2 cellular contexts compared by ENCODE assay signal in genomic region chr11:78339483-78339882, GRCh38.
A peak's percentile ranks its signal among the peaks of the same experiment; 100 is the strongest.
TF ChIP-seq lines count a peak whose summit lies in the region.

No MANE protein-coding gene starts in this region.

TF ChIP-seq in K562, 482 proteins besides CTCF, POLR2A, EP300 and RAD21 (continues in another document):
- TF ChIP-seq CREM (IDR thresholded peaks at IDR 0.05; ENCODE audit: low read depth): 0 out of 2 replicates have a peak, but pooled peaks have one; percentile 28
- no peak for TF ChIP-seq GTF2F1 (IDR thresholded peaks at IDR 0.05; ENCODE audit: low read depth, low read length)
- TF ChIP-seq FOXJ2 (tag; IDR thresholded peaks at IDR 0.05): no peak
- peak; percentile 41 for TF ChIP-seq TCF3 (CRISPR knock-in tag; IDR thresholded peaks at IDR 0.05)
- TF ChIP-seq CBX3 (IDR thresholded peaks at IDR 0.05; ENCODE audit: borderline replicate concordance in 1 of 2, low read length in 2 of 2): no peak
- TF ChIP-seq SPI1 (IDR thresholded peaks at IDR 0.05; ENCODE audit: borderline replicate concordance, low read depth, low read length): no peak
- TF ChIP-seq FOXO4 (CRISPR knock-in tag; IDR thresholded peaks at IDR 0.05): no peak
- TF ChIP-seq ZNF766 (CRISPR knock-in tag; conservative IDR thresholded peaks at IDR 0.05): no peak; the same call in 1 of the 2 replicates
- no peak for TF ChIP-seq CEBPG (CRISPR knock-in tag; IDR thresholded peaks at IDR 0.05)
- 0 out of 4 replicates have a peak, but pooled peaks of 1 of the 2 experiments have one; percentile 11 for TF ChIP-seq CEBPG (tag; conservative IDR thresholded peaks at IDR 0.05 in 1 of 2, IDR thresholded peaks at IDR 0.05 in 1 of 2)
- TF ChIP-seq ZNF561 (CRISPR knock-in tag; conservative IDR thresholded peaks at IDR 0.05): no peak
- 0 out of 2 replicates have a peak, but pooled peaks have one; percentile 19 for TF ChIP-seq ZNF584 (CRISPR knock-in tag; IDR thresholded peaks at IDR 0.05; ENCODE audit: low read depth)
- peak; percentile 45; the same call in 1 of the 2 replicates for TF ChIP-seq CBFA2T3 (IDR thresholded peaks at IDR 0.05)
- TF ChIP-seq KLF1 (tag; IDR thresholded peaks at IDR 0.05): no peak
- TF ChIP-seq AFF4 (CRISPR knock-in tag; IDR thresholded peaks at IDR 0.05): 0 out of 2 replicates have a peak, but pooled peaks have one; percentile 12
- no peak for TF ChIP-seq ZNF75A (CRISPR knock-in tag; IDR thresholded peaks at IDR 0.05)
- TF ChIP-seq SRSF9 (IDR thresholded peaks at IDR 0.05; ENCODE audit: borderline replicate concordance, low read depth, low read length): no peak
- TF ChIP-seq SREBF2 (CRISPR knock-in tag; IDR thresholded peaks at IDR 0.05): no peak
- no peak for TF ChIP-seq ETS1 (conservative IDR thresholded peaks at IDR 0.05; ENCODE audit: control insufficient read depth, low read depth, low read length)
- no peak for TF ChIP-seq MEF2D (tag; conservative IDR thresholded peaks at IDR 0.05; ENCODE audit: low read depth)
- 0 out of 2 replicates have a peak, but pooled peaks have one; percentile 44 for TF ChIP-seq NFRKB (IDR thresholded peaks at IDR 0.05; ENCODE audit: low read depth)
- TF ChIP-seq CBFA2T2 (conservative IDR thresholded peaks at IDR 0.05): no peak
- TF ChIP-seq ARHGAP35 (IDR thresholded peaks at IDR 0.05; ENCODE audit: partially characterized antibody): no peak
- no peak for TF ChIP-seq ZNF347 (CRISPR knock-in tag; IDR thresholded peaks at IDR 0.05; ENCODE audit: low read depth)
- no peak for TF ChIP-seq SLC30A9 (CRISPR knock-in tag; IDR thresholded peaks at IDR 0.05)
- no peak for TF ChIP-seq ZNF277 (CRISPR knock-in tag; IDR thresholded peaks at IDR 0.05; ENCODE audit: borderline replicate concordance)
- no peak for TF ChIP-seq ZNF586 (CRISPR knock-in tag; conservative IDR thresholded peaks at IDR 0.05)

TF ChIP-seq in SK-N-SH, 30 proteins besides CTCF, POLR2A, EP300 and RAD21 (continued from another document):
- TF ChIP-seq USF1 (IDR thresholded peaks at IDR 0.05; ENCODE audit: borderline replicate concordance, low read depth): no peak
